Comparison of ENCODE assay signal across 16 cellular contexts in genomic region chr3:45575491-45575923, GRCh38. TPM values are rescaled to one million over a fixed set of nuclear protein-coding genes. Genes with fewer than 3 reads are reported as not detected.
DNase-seq lines count a peak whose midpoint lies in the region; ATAC-seq and TF ChIP-seq lines count a peak whose summit lies in the region.
"Had no signal": no experiment of that assay in that cellular context is flagged by ENCODE, and none has a peak within 500 bp of the region (broad histone marks: within the 10 kb centered on the region; RNA-seq: fewer than 3 reads in every experiment).

No MANE protein-coding gene starts in this region.

- no peak overlapping the region for H3K14ac ChIP-seq in IMR-90 (replicated peaks; ENCODE audit: low read depth, low read length)

- H3K4me3 ChIP-seq in IMR-90 (ENCODE audit: insufficient read depth, low read depth, low read length) (no peak overlapping the region), thyroid gland (replicated peaks in 1 of 3) (no peak overlapping the region)
- H3K4me3 ChIP-seq: esophagus squamous epithelium, neural progenitor cell, right lobe of liver had no signal

- TF ChIP-seq CTCF in IMR-90 (conservative IDR thresholded peaks at IDR 0.05; ENCODE audit: low read depth, low read length) (no peak), thyroid gland (IDR thresholded peaks at IDR 0.05) (no peak)

- no peak overlapping the region for H3K4ac ChIP-seq in IMR-90 (ENCODE audit: low read depth, low read length)

- no peak overlapping the region for H2AK9ac ChIP-seq in IMR-90 (replicated peaks; ENCODE audit: low read depth, low read length, poor library complexity)

- H4K8ac ChIP-seq in IMR-90 (ENCODE audit: low read depth in 2 of 2, low read length in 2 of 2), result no peak overlapping the region

- H3K36me3 ChIP-seq in IMR-90 (ENCODE audit: control insufficient read depth, insufficient read depth, low read length), result no peaks in the 10 kb centered on the region
- H3K36me3 ChIP-seq in thyroid gland, result no peaks in the 10 kb centered on the region
- H3K36me3 ChIP-seq: esophagus squamous epithelium, neural progenitor cell, right lobe of liver had no signal

- H3K4me1 ChIP-seq in IMR-90 (ENCODE audit: control insufficient read depth, insufficient read depth, low read length) (peaks cover 2% of the 10 kb centered on the region; the same call in 1 of the 2 replicates), thyroid gland (peaks cover 17 to 25% of the 10 kb centered on the region in 2 donors)
- H3K4me1 ChIP-seq: esophagus squamous epithelium had no signal

- H3K27ac ChIP-seq in IMR-90 (ENCODE audit: insufficient read depth, low read length) (no peak overlapping the region), thyroid gland (peak overlapping the region; percentile 44 to 62 (median 60))
- H3K27ac ChIP-seq: C4-2B, esophagus squamous epithelium, neural progenitor cell, right lobe of liver had no signal

- no peak overlapping the region for H3K9ac ChIP-seq in IMR-90 (ENCODE audit: low read depth, low read length)
- H3K9ac ChIP-seq: neural progenitor cell had no signal

- DNase-seq in IMR-90, result no peak
- DNase-seq in amniotic epithelial cell (ENCODE audit: low read depth), result peak; percentile 72
- DNase-seq in iPS-NIHi11 (ENCODE audit: low spot score), result peak; percentile 37
- DNase-seq in thyroid gland, result peak; percentile 57 to 67
- no peak for DNase-seq in left lobe of liver (ENCODE audit: low spot score)
- no peak for DNase-seq in HEK293T (ENCODE audit: extremely low spot score)
- DNase-seq: activated CD4-positive, alpha-beta memory T cell treated with anti-CD3 and anti-CD28 coated beads for 36 hours; amygdala; DMS53; esophagus squamous epithelium; NCI-H1092; right lobe of liver; stimulated activated naive CD4-positive, alpha-beta T cell treated with Interleukin-2 at 50 U/mL for 16 hours had no signal

- H3K23ac ChIP-seq in IMR-90 (ENCODE audit: low read depth, low read length), result no peak overlapping the region

- no peak overlapping the region for H4K91ac ChIP-seq in IMR-90 (ENCODE audit: insufficient read depth, low read depth, low read length)

- H3K56ac ChIP-seq in IMR-90 (ENCODE audit: extremely low read depth, insufficient read depth, low read length), result no peak overlapping the region

- in situ Hi-C loops in IMR-90 (cut with MboI; ENCODE audit: low sequenced_read_pairs), result no loop called here

- H4K20me1 ChIP-seq in IMR-90 (ENCODE audit: insufficient read depth, low read length), result no peaks in the 10 kb centered on the region

- H2AFZ ChIP-seq in IMR-90 (replicated peaks; ENCODE audit: low read length, poor library complexity), result no peak overlapping the region
- H2AFZ ChIP-seq: neural progenitor cell had no signal

- H2BK5ac ChIP-seq in IMR-90 (ENCODE audit: low read depth, low read length, poor library complexity, severe bottlenecking), result no peak overlapping the region

- CTCF ChIA-PET in IMR-90 (lab: Yijun Ruan, JAX) (interaction anchor here (0.7 kb wide), 1 partner anchor 84 kb away, joined by 3 read pairs; no protein-coding TSS in a partner anchor), HEK293T (lab: Yijun Ruan, JAX) (no interaction called here)

- TF ChIP-seq POLR2A in IMR-90 (IDR thresholded peaks at IDR 0.05; ENCODE audit: low read depth, low read length), result no peak
- TF ChIP-seq POLR2A in thyroid gland (IDR thresholded peaks at IDR 0.05), result no peak

- no peak overlapping the region for H2BK120ac ChIP-seq in IMR-90 (ENCODE audit: low read depth, low read length)

- H2BK20ac ChIP-seq in IMR-90 (ENCODE audit: low read depth, low read length), result no peak overlapping the region

- H3K4me2 ChIP-seq in IMR-90 (ENCODE audit: low read depth, low read length), result no peak overlapping the region
- H3K4me2 ChIP-seq: neural progenitor cell had no signal

- ATAC-seq in IMR-90 (ENCODE audit: low read depth), result 0 out of 2 replicates have a peak, but pooled peaks have one; percentile 40
- no peak for ATAC-seq in left lobe of liver
- no peak for ATAC-seq in HG02759 (IDR thresholded peaks at IDR 0.05; ENCODE audit: unreplicated experiment)
- ATAC-seq: right lobe of liver had no signal

- 0 out of 2 replicates have a peak, but pooled peaks cover 4% of the 10 kb centered on the region for H3K9me1 ChIP-seq in IMR-90 (ENCODE audit: insufficient read depth, low read length)

- H3K9me3 ChIP-seq in IMR-90 (ENCODE audit: control insufficient read depth, insufficient read depth, low read length) (no peaks in the 10 kb centered on the region), thyroid gland (no peaks in the 10 kb centered on the region)
- H3K9me3 ChIP-seq: esophagus squamous epithelium, right lobe of liver had no signal

- no peak overlapping the region for H4K5ac ChIP-seq in IMR-90 (ENCODE audit: low read depth, low read length)

- no peak overlapping the region for H3K18ac ChIP-seq in IMR-90 (ENCODE audit: low read depth, low read length)

- POLR2A ChIA-PET in IMR-90 (lab: Charles Lee; ENCODE audit: unreplicated experiment), result no interaction called here
- POLR2A ChIA-PET in HEK293T (lab: Yijun Ruan, JAX), result interaction anchor here (0.6 kb wide), 1 partner anchor 84 kb away, joined by 3 read pairs; no protein-coding TSS in a partner anchor

- no TSS peak for BruUV-seq in IMR-90 (replicated peaks; lab: Mats Ljungman, UMichigan)

- intact Hi-C loops in IMR-90 (cut with micrococcal nuclease) (no loop called here), thyroid gland (cut with DNase I) (no loop called here)

- TF ChIP-seq RAD21 in IMR-90 (IDR thresholded peaks at IDR 0.05; ENCODE audit: low read length), result no peak

- dilution Hi-C loops in IMR-90 (cut with HindIII; ENCODE audit: low sequenced_read_pairs, unreplicated experiment), result no loop called here

- H3K27me3 ChIP-seq in IMR-90 (ENCODE audit: control insufficient read depth, insufficient read depth, low read length) (no peaks in the 10 kb centered on the region; the same call in 1 of the 2 replicates), thyroid gland (no peaks in the 10 kb centered on the region)
- H3K27me3 ChIP-seq: esophagus squamous epithelium, neural progenitor cell, right lobe of liver had no signal

- H2AK5ac ChIP-seq in IMR-90 (ENCODE audit: low read depth, low read length), result no peak overlapping the region

- no peak overlapping the region for H2BK15ac ChIP-seq in IMR-90 (ENCODE audit: low read depth, low read length)

- no CpG with 5 or more reads among the region's 4 CpGs for WGBS in IMR-90 (ENCODE audit: extremely low coverage in 2 of 2, insufficient read length in 1 of 2), 2 experiments
- 32 to 37% methylated on average over 4 of the region's 4 CpGs for WGBS in thyroid gland, 2 donors

- H3K79me1 ChIP-seq in IMR-90 (ENCODE audit: low read depth in 1 of 2, low read length in 2 of 2), result no peaks in the 10 kb centered on the region

TF ChIP-seq in IMR-90, 13 proteins besides CTCF, POLR2A, EP300 and RAD21:
- TF ChIP-seq, protein P1, sequence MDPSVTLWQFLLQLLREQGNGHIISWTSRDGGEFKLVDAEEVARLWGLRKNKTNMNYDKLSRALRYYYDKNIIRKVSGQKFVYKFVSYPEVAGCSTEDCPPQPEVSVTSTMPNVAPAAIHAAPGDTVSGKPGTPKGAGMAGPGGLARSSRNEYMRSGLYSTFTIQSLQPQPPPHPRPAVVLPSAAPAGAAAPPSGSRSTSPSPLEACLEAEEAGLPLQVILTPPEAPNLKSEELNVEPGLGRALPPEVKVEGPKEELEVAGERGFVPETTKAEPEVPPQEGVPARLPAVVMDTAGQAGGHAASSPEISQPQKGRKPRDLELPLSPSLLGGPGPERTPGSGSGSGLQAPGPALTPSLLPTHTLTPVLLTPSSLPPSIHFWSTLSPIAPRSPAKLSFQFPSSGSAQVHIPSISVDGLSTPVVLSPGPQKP (IDR thresholded peaks at IDR 0.05; ENCODE audit: borderline replicate concordance, low read depth, low read length), result no peak

TF ChIP-seq in HEK293T, 16 proteins besides CTCF, POLR2A, EP300 and RAD21:
- no peak for TF ChIP-seq ARNT (IDR thresholded peaks at IDR 0.05)
- TF ChIP-seq BHLHE40 (IDR thresholded peaks at IDR 0.05; ENCODE audit: borderline replicate concordance), result no peak
- TF ChIP-seq ELF4 (IDR thresholded peaks at IDR 0.05), result no peak
- no peak for TF ChIP-seq TARDBP (IDR thresholded peaks at IDR 0.05)
- no peak for TF ChIP-seq ZNF384 (IDR thresholded peaks at IDR 0.05)
- no peak for TF ChIP-seq L3MBTL2 (conservative IDR thresholded peaks at IDR 0.05)

RNA-seq across cellular contexts. Expression of gene LIMD1, which starts 19.0 kb away (rescaled TPM):
- total RNA-seq in IMR-90 (2012; rRNA removed) (21.5 and 22.5 TPM in 2 replicates), thyroid gland (10 to 100 TPM; 43.4 to 59.2 (median 52.1) TPM), left lobe of liver (30.7 TPM)
- 20.5 and 20.9 TPM in 2 replicates for polyA plus RNA-seq in IMR-90 (2012; rRNA removed)
- 12.3 and 13.9 TPM in 2 replicates for polyA plus RNA-seq in IMR-90 (2012; cell fraction: cytosol; rRNA removed)
- 52.7 and 53.0 TPM in 2 replicates for polyA plus RNA-seq in IMR-90 (2012; cell fraction: nucleus; rRNA removed; ENCODE audit: low replicate concordance)

Comparison
In these comparisons a context has a peak if more than half of its experiments do, and no peak if none do; other contexts are left out.
1. DNase-seq: peak in amniotic epithelial cell (single experiment), iPS-NIHi11 (single experiment) and thyroid gland (2 of 2); none in IMR-90 (single experiment), left lobe of liver (single experiment) and HEK293T (single experiment).